8 cellular contexts compared by ENCODE assay signal in genomic region chr19:2475018-2475701, GRCh38. TPM values are rescaled to one million over a fixed set of nuclear protein-coding genes. Genes with fewer than 3 reads are reported as not detected.
DNase-seq lines count a peak whose midpoint lies in the region; ATAC-seq and TF ChIP-seq lines count a peak whose summit lies in the region.

No MANE protein-coding gene starts in this region.

- H3K36me3 Mint-ChIP-seq in immature natural killer cell: peaks cover 0 to 10% (median 0%) of the 10 kb centered on the region in 3 donors

- H3K4me3 Mint-ChIP-seq in immature natural killer cell: peak overlapping the region; percentile 79 to 87 (median 84)

- TF ChIP-seq CTCF in body of pancreas (IDR thresholded peaks at IDR 0.05): no peak

- H3K9me3 ChIP-seq in body of pancreas: no peaks in the 10 kb centered on the region

- intact Hi-C loops in body of pancreas (cut with DNase I): no loop called here

- H3K27me3 Mint-ChIP-seq in immature natural killer cell (ENCODE audit: low read depth in 3 of 3): peaks cover 18 to 37% (median 30%) of the 10 kb centered on the region in 3 donors

- H3K4me1 Mint-ChIP-seq in immature natural killer cell: peaks cover 15 to 36% of the 10 kb centered on the region in 2 donors

- no peaks in the 10 kb centered on the region for H3K27me3 ChIP-seq in body of pancreas

- ATAC-seq in GM18867 (IDR thresholded peaks at IDR 0.05; ENCODE audit: unreplicated experiment) (peak; percentile 6), HG03520 (IDR thresholded peaks at IDR 0.05; ENCODE audit: unreplicated experiment) (peak; percentile 3), body of pancreas (peak; percentile 31)

- peak overlapping the region in 1 of 2 donors; percentile 25 for H3K4me3 ChIP-seq in body of pancreas

- H3K36me3 ChIP-seq in body of pancreas (replicated peaks in 1 of 2; ENCODE audit: insufficient read depth in 1 of 2, low read depth in 2 of 2): no peaks in the 10 kb centered on the region

- peak overlapping the region; percentile 76 to 94 (median 91) for H3K27ac ChIP-seq in body of pancreas

- peak overlapping the region; percentile 36 to 88 (median 82) for H3K27ac Mint-ChIP-seq in immature natural killer cell

- no peaks in the 10 kb centered on the region for H3K9me3 Mint-ChIP-seq in immature natural killer cell

- DNase-seq in T-helper 9 cell: peak; percentile 47
- DNase-seq in body of pancreas: peak; percentile 61 to 67 (median 64)
- peak in 2 of 3 donors; percentile 42 to 51 for DNase-seq in immature natural killer cell
- DNase-seq in stimulated activated CD4-positive, alpha-beta T cell treated with anti-CD3 and anti-CD28 coated beads, Interleukin-12 subunit alpha, Interleukin-12 subunit beta, amount 100 ng/mL, for 4 hours: peak; percentile 64
- DNase-seq in NCI-H1092 treated with DMSO at 0.1 percent for 48 hours (lab: John Stamatoyannopoulos, UW): no peak
- no peak for DNase-seq in mesenteric fat pad (ENCODE audit: low spot score)

- H3K4me1 ChIP-seq in body of pancreas: peaks cover 38% of the 10 kb centered on the region

- TF ChIP-seq POLR2A in body of pancreas (IDR thresholded peaks at IDR 0.05): no peak

- 0 to 2% methylated on average over 2 to 43 of the region's 45 CpGs for WGBS in body of pancreas, 2 donors

RNA-seq across cellular contexts. Expression of gene GADD45B, which starts 0.8 kb away (rescaled TPM):
- total RNA-seq in body of pancreas: 10 to 100 TPM; 68.0 to 84.7 TPM
- polyA plus RNA-seq in immature natural killer cell: 100 to 1,000 TPM in 1 of 3 donors, 10 to 100 TPM in 2; 68.0 to 105 (median 72.9) TPM
- total RNA-seq in mesenteric fat pad: 365 TPM

RNA-seq across cellular contexts. Expression of gene LMNB2, which starts 18.4 kb away (rescaled TPM):
- total RNA-seq in body of pancreas (10 to 100 TPM; 11.7 to 30.0 TPM), mesenteric fat pad (19.6 TPM)
- 1 to 10 TPM; 4.6 to 8.4 (median 5.0) TPM for polyA plus RNA-seq in immature natural killer cell

RNA-seq across cellular contexts. Expression of gene TIMM13, which starts 47.8 kb away (rescaled TPM):
- total RNA-seq in body of pancreas (10 to 100 TPM; 16.3 to 36.6 TPM), mesenteric fat pad (80.3 TPM)
- 10 to 100 TPM; 74.3 to 99.6 (median 84.9) TPM for polyA plus RNA-seq in immature natural killer cell

Comparison
In these comparisons a context has a peak if more than half of its experiments do, and no peak if none do; other contexts are left out.
1. DNase-seq: peak in T-helper 9 cell (single experiment), body of pancreas (4 of 4), immature natural killer cell (2 of 3) and stimulated activated CD4-positive, alpha-beta T cell treated with anti-CD3 and anti-CD28 coated beads, Interleukin-12 subunit alpha, Interleukin-12 subunit beta, amount 100 ng/mL, for 4 hours (single experiment); none in NCI-H1092 treated with DMSO at 0.1 percent for 48 hours (single experiment) and mesenteric fat pad (single experiment).
2. Peak in every context shown above with its lines, with median percentiles within 50 percentile points of each other: ATAC-seq.